In genomic region chr3:27914199-27914598, GRCh38 we compare ENCODE assay signal across 1 cellular context.
TF ChIP-seq lines count a peak whose summit lies in the region.

No MANE protein-coding gene starts in this region.

TF ChIP-seq in GM12878, 131 proteins besides CTCF, POLR2A, EP300 and RAD21 (continued from another document):
- TF ChIP-seq CUX1 (IDR thresholded peaks at IDR 0.05; ENCODE audit: insufficient replicate concordance, low read depth, low read length) = no peak
